In the genomic region with DNA sequence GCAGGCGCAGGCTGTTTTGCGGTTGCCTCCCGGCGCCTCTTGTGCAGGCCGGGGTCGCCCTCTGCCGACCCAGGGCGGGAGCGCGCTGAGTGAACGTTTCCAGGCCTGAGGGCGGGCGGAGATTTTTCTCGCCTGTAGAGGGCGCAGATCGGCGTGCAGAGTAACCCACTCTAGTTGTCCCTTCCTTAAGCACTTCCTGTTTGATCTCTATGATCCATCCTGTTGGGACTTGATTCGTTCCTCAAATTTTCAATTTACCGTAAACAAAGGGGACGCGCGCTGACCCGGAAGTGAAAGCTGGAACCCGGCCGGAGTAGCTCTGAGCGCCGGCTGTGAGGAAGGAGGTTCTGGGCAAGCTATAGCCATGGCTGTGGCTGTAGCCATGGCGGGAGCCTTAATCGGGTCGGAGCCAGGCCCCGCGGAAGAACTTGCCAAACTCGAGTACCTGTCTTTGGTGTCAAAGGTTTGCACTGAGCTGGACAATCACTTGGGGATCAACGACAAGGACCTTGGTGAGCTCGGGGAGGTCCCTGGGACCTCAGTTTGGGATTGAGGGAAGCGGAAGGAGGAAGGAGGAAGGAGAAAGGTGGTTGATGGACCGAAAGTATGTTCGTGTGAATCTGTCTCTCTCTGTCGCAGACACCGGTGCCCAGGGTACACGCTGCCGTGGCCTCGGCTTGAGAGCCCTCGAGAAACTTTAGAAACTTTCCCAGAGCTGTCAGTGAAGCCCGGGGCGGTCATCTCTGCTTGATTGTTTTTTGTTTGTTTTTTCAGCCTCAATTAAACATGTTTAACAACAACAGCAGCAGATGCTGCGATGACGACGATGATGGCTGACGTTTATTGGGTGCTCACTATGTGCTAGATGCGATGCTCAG, we compare ENCODE assay signal across 8 cellular contexts. TPM values are rescaled to one million over a fixed set of nuclear protein-coding genes. Genes with fewer than 3 reads are reported as not detected.
DNase-seq lines count a peak whose midpoint lies in the region; ATAC-seq and TF ChIP-seq lines count a peak whose summit lies in the region.

Gene DHX8, plus strand, starts transcription at position 302 of the 878 bp plus-strand sequence. Its CDS starts 63 bp downstream, at position 365.

- intact Hi-C loops in adrenal gland (cut with DNase I) (loop anchor here (2.0 kb wide), 1 partner anchor 89 kb away; no protein-coding TSS in a partner anchor), heart left ventricle (cut with DNase I) (loop anchor here (1.0 to 2.0 kb wide), 3 partner anchors 89 to 95 kb away; no protein-coding TSS in a partner anchor), posterior cingulate gyrus (cut with DNase I) (loop anchor here (1.0 to 10.0 kb wide), 2 partner anchors 90 to 531 kb away; partner anchors contain the start of gene TMEM101), upper lobe of right lung (cut with DNase I) (no loop called here)

- ATAC-seq in HG02798 (IDR thresholded peaks at IDR 0.05; ENCODE audit: poor library complexity, unreplicated experiment) (peak; percentile 98), T-cell (replicated peaks in 1 of 4) (peak; percentile 95 to 99 (median 96)), heart left ventricle (peak; percentile 99), upper lobe of right lung (peak; percentile 99)

- peaks cover 11 to 37% of the 10 kb centered on the region in 2 donors for H3K4me1 ChIP-seq in adrenal gland (replicated peaks in 1 of 2)
- peaks cover 0 to 41% (median 28%) of the 10 kb centered on the region in 12 donors for H3K4me1 ChIP-seq in heart left ventricle
- H3K4me1 ChIP-seq in upper lobe of right lung, result peaks cover 15% of the 10 kb centered on the region

- no peaks in the 10 kb centered on the region for H3K9me3 Mint-ChIP-seq in T-cell

- H3K36me3 Mint-ChIP-seq in T-cell, result peaks cover 3% of the 10 kb centered on the region

- TF ChIP-seq POLR2A in adrenal gland (IDR thresholded peaks at IDR 0.05) (peak; percentile 33 to 76), heart left ventricle (IDR thresholded peaks at IDR 0.05) (peak in 1 of 2 donors; percentile 80)

- H3K27me3 ChIP-seq in adrenal gland, result no peaks in the 10 kb centered on the region
- no peaks in the 10 kb centered on the region for H3K27me3 ChIP-seq in heart left ventricle
- H3K27me3 ChIP-seq in upper lobe of right lung, result no peaks in the 10 kb centered on the region

- peaks cover 25 to 41% (median 39%) of the 10 kb centered on the region in 3 donors for H3K4me1 Mint-ChIP-seq in T-cell

- POLR2A ChIA-PET in T-cell (lab: Charles Lee), result interaction anchor here (0.7 to 2.5 kb wide), 8 partner anchors 96 to 182 kb away, joined by 3 to 34 read pairs (median 6); no protein-coding TSS in a partner anchor

- peak within 1 kb of the TSS; percentile 23 to 87 (median 71) for H3K27ac ChIP-seq in adrenal gland
- peak within 1 kb of the TSS; percentile 54 to 93 (median 82) for H3K27ac ChIP-seq in heart left ventricle
- peak within 1 kb of the TSS; percentile 80 for H3K27ac ChIP-seq in upper lobe of right lung

- peak within 1 kb of the TSS; percentile 100 for H3K4me3 Mint-ChIP-seq in T-cell

- H3K9me3 ChIP-seq in adrenal gland (replicated peaks in 1 of 3) (no peaks in the 10 kb centered on the region), heart left ventricle (no peaks in the 10 kb centered on the region), upper lobe of right lung (no peaks in the 10 kb centered on the region)

- CTCF ChIA-PET in T-cell (lab: Charles Lee), result interaction anchor here in 1 of 2 donors (0.6 to 3.5 kb wide), 29 partner anchors 12 to 1466 kb away, joined by 3 to 48 read pairs (median 4); partner anchors contain the start of genes ARL4D, DNAJC7, IFI35 and RPL27

- H3K4me3 ChIP-seq in adrenal gland (peak within 1 kb of the TSS in 3 of 4 donors; percentile 65 to 84 (median 75)), heart left ventricle (peak within 1 kb of the TSS; percentile 58 to 91 (median 77)), upper lobe of right lung (peak within 1 kb of the TSS; percentile 76)

- TF ChIP-seq CTCF in GM12874 (IDR thresholded peaks at IDR 0.05; ENCODE audit: insufficient read depth, low read depth, low read length) (peak; percentile 100), adrenal gland (IDR thresholded peaks at IDR 0.05) (peak; percentile 100), heart left ventricle (IDR thresholded peaks at IDR 0.05) (peak; percentile 100), upper lobe of right lung (IDR thresholded peaks at IDR 0.05) (peak; percentile 100)

- H3K27ac Mint-ChIP-seq in T-cell, result peak within 1 kb of the TSS; percentile 99

- no peaks in the 10 kb centered on the region for H3K27me3 Mint-ChIP-seq in T-cell

- DNase-seq in NCI-H1436 (lab: John Stamatoyannopoulos, UW), result peak; percentile 100
- DNase-seq in T-cell, result peak; percentile 92 to 99 (median 98)
- DNase-seq in adrenal gland, result peak; percentile 97 to 99 (median 97)
- DNase-seq in heart left ventricle, result peak; percentile 97 to 99 (median 97)
- peak; percentile 91 to 99 (median 96) for DNase-seq in posterior cingulate gyrus
- DNase-seq in upper lobe of right lung, result peak; percentile 98

- H3K36me3 ChIP-seq in adrenal gland (replicated peaks in 1 of 2) (no peaks in the 10 kb centered on the region), heart left ventricle (no peaks in the 10 kb centered on the region), upper lobe of right lung (no peaks in the 10 kb centered on the region)

- 0 to 1% (median 1%) methylated on average over 34 to 51 of the region's 51 CpGs for WGBS in adrenal gland, 4 donors
- WGBS in heart left ventricle, 4 donors, result 0% methylated on average over 37 to 51 of the region's 51 CpGs

RNA-seq across cellular contexts. Expression of gene DHX8, which starts in this region (rescaled TPM):
- total RNA-seq in T-cell (100 to 1,000 TPM in 1 of 5 donors, 10 to 100 TPM in 4; 68.9 to 103 (median 76.1) TPM), adrenal gland (10 to 100 TPM; 15.2 to 43.6 (median 33.5) TPM), heart left ventricle (10 to 100 TPM; 22.7 to 41.0 (median 28.1) TPM), upper lobe of right lung (50.8 TPM)
- polyA plus RNA-seq in adrenal gland (10 to 100 TPM; 28.9 to 37.7 (median 30.9) TPM), heart left ventricle (10 to 100 TPM; 13.4 to 30.7 TPM)

Comparison
In these comparisons a context has a peak if more than half of its experiments do, and no peak if none do; other contexts are left out.
1. Peak in every context shown above with its lines: DNase-seq, ATAC-seq, H3K4me3 ChIP-seq and H3K27ac ChIP-seq.